ENCODE assay signal across 1 cellular context in genomic region chr16:87369796-87370719, GRCh38.
TF ChIP-seq lines count a peak whose summit lies in the region.

No MANE protein-coding gene starts in this region.

TF ChIP-seq in GM12878, 131 proteins besides CTCF, POLR2A, EP300 and RAD21:
- TF ChIP-seq MTA2 (IDR thresholded peaks at IDR 0.05; ENCODE audit: low read depth) (no peak), MYC (IDR thresholded peaks at IDR 0.05; ENCODE audit: insufficient read depth, insufficient read length, insufficient replicate concordance, low read length, severe bottlenecking) (no peak), CHD1 (IDR thresholded peaks at IDR 0.05; ENCODE audit: low read depth, low read length) (no peak), SIX5 (IDR thresholded peaks at IDR 0.05; ENCODE audit: low read depth, low read length, severe bottlenecking) (no peak), CREB1 (IDR thresholded peaks at IDR 0.05; ENCODE audit: low read depth) (no peak), MEF2A (IDR thresholded peaks at IDR 0.05; ENCODE audit: insufficient read depth, low read depth, low read length) (no peak), KLF5 (IDR thresholded peaks at IDR 0.05; ENCODE audit: partially characterized antibody) (no peak), E4F1 (IDR thresholded peaks at IDR 0.05; ENCODE audit: borderline replicate concordance, partially characterized antibody) (no peak), CBX3 (IDR thresholded peaks at IDR 0.05; ENCODE audit: borderline replicate concordance, low read depth) (no peak), ZNF622 (IDR thresholded peaks at IDR 0.05) (no peak), CREM (IDR thresholded peaks at IDR 0.05; ENCODE audit: low read depth) (no peak)
